ENCODE assay signal across 8 cellular contexts in genomic region chr2:241148239-241148638, GRCh38. TPM values are rescaled to one million over a fixed set of nuclear protein-coding genes. Genes with fewer than 3 reads are reported as not detected.
DNase-seq lines count a peak whose midpoint lies in the region; ATAC-seq and TF ChIP-seq lines count a peak whose summit lies in the region.

No MANE protein-coding gene starts in this region.

- H3K4me1 ChIP-seq in breast epithelium, result peaks cover 3 to 15% of the 10 kb centered on the region in 2 donors
- H3K4me1 ChIP-seq in RWPE2 (ENCODE audit: insufficient read depth, poor library complexity, severe bottlenecking), result peaks cover 6% of the 10 kb centered on the region
- peaks cover 32% of the 10 kb centered on the region for H3K4me1 ChIP-seq in suprapubic skin

- ATAC-seq in RWPE2 (ENCODE audit: low read depth) (no peak), HG03025 (IDR thresholded peaks at IDR 0.05; ENCODE audit: low FRiP score, unreplicated experiment) (no peak), GM19328 (IDR thresholded peaks at IDR 0.05; ENCODE audit: unreplicated experiment) (no peak)

- no peak overlapping the region for H3K27ac Mint-ChIP-seq in MCF 10A (ENCODE audit: low read depth, unreplicated experiment)

- TF ChIP-seq EP300 in suprapubic skin (IDR thresholded peaks at IDR 0.05), result no peak

- DNase-seq in MCF 10A (ENCODE audit: unreplicated experiment), result no peak
- no peak for DNase-seq in breast epithelium (ENCODE audit: low spot score in 2 of 2)
- no peak for DNase-seq in RWPE2 (ENCODE audit: low spot score)
- no peak for DNase-seq in fibroblast of villous mesenchyme (ENCODE audit: low read depth)
- no peak for DNase-seq in suprapubic skin (ENCODE audit: low spot score in 2 of 2)
- DNase-seq in NCI-H1694 treated with DMSO at 0.1 percent for 48 hours (lab: John Stamatoyannopoulos, UW), result no peak

- H3K9me3 ChIP-seq in breast epithelium, result no peaks in the 10 kb centered on the region
- no peaks in the 10 kb centered on the region for H3K9me3 ChIP-seq in RWPE2 (ENCODE audit: severe bottlenecking)
- H3K9me3 ChIP-seq in suprapubic skin, result no peaks in the 10 kb centered on the region

- intact Hi-C loops in MCF 10A (cut with micrococcal nuclease), result loop anchor here (2.0 to 5.0 kb wide), 2 partner anchors 45 to 296 kb away; partner anchors contain the start of gene MTERF4
- intact Hi-C loops in breast epithelium (cut with DNase I; ENCODE audit: low total_unique reads), result no loop called here

- H3K4me3 Mint-ChIP-seq in MCF 10A (ENCODE audit: unreplicated experiment), result peak overlapping the region; percentile 95

- H3K27ac ChIP-seq in breast epithelium (no peak overlapping the region), RWPE2 (ENCODE audit: poor library complexity, severe bottlenecking) (no peak overlapping the region), suprapubic skin (no peak overlapping the region)

- POLR2A ChIA-PET in MCF 10A (lab: Yijun Ruan, JAX), result interaction anchor here (1.4 to 3.0 kb wide), 2 partner anchors 47 to 488 kb away, joined by 4 to 38 read pairs; partner anchors contain the start of gene MTERF4

- H3K36me3 ChIP-seq in breast epithelium (no peaks in the 10 kb centered on the region), RWPE2 (ENCODE audit: low read depth) (no peaks in the 10 kb centered on the region), suprapubic skin (peaks cover 2% of the 10 kb centered on the region)

- WGBS in suprapubic skin, result 94% methylated on average over 4 of the region's 4 CpGs

- no peaks in the 10 kb centered on the region for H3K27me3 Mint-ChIP-seq in MCF 10A (ENCODE audit: insufficient read depth, unreplicated experiment)

- peaks cover 27% of the 10 kb centered on the region for H3K4me1 Mint-ChIP-seq in MCF 10A (ENCODE audit: insufficient read depth, unreplicated experiment)

- H3K36me3 Mint-ChIP-seq in MCF 10A (ENCODE audit: insufficient read depth, unreplicated experiment), result peaks cover 16% of the 10 kb centered on the region

- no TSS peak for BruUV-seq in MCF 10A (replicated peaks; lab: Mats Ljungman, UMichigan)

- H3K4me3 ChIP-seq in breast epithelium, result no peak overlapping the region
- peak overlapping the region; percentile 75 for H3K4me3 ChIP-seq in RWPE2 (ENCODE audit: severe bottlenecking)
- H3K4me3 ChIP-seq in fibroblast of villous mesenchyme (ENCODE audit: low read depth, low read length), result peak overlapping the region; percentile 81
- peak overlapping the region; percentile 88 for H3K4me3 ChIP-seq in suprapubic skin

- CTCF ChIA-PET in MCF 10A (lab: Yijun Ruan, JAX), result no interaction called here

- no peak for TF ChIP-seq CTCF in MCF 10A (IDR thresholded peaks at IDR 0.05; ENCODE audit: unreplicated experiment)
- TF ChIP-seq CTCF in breast epithelium (IDR thresholded peaks at IDR 0.05), result no peak
- TF ChIP-seq CTCF in RWPE2 (IDR thresholded peaks at IDR 0.05; ENCODE audit: poor library complexity, severe bottlenecking), result no peak
- TF ChIP-seq CTCF in fibroblast of villous mesenchyme (IDR thresholded peaks at IDR 0.05; ENCODE audit: insufficient read depth, low read depth, low read length), result no peak
- TF ChIP-seq CTCF in suprapubic skin (IDR thresholded peaks at IDR 0.05), result no peak

- no peak for TF ChIP-seq POLR2A in breast epithelium (IDR thresholded peaks at IDR 0.05)
- no peak for TF ChIP-seq POLR2A in suprapubic skin (IDR thresholded peaks at IDR 0.05)

- no peaks in the 10 kb centered on the region for H3K27me3 ChIP-seq in breast epithelium
- no peaks in the 10 kb centered on the region for H3K27me3 ChIP-seq in RWPE2 (ENCODE audit: insufficient read depth, poor library complexity, severe bottlenecking)
- no peaks in the 10 kb centered on the region for H3K27me3 ChIP-seq in suprapubic skin

- no peaks in the 10 kb centered on the region for H3K9me3 Mint-ChIP-seq in MCF 10A (ENCODE audit: unreplicated experiment)

RNA-seq across cellular contexts. Expression of gene PASK, which starts 1.0 kb away (rescaled TPM):
- total RNA-seq in MCF 10A (2022) (9.0 and 19.4 TPM in 2 replicates), breast epithelium (1 to 10 TPM; 4.3 to 7.3 (median 6.6) TPM), fibroblast of villous mesenchyme (2.6 and 5.5 TPM in 2 replicates), suprapubic skin (10 to 100 TPM in 3 of 4 donors, 1 to 10 TPM in 1; 9.8 to 19.7 (median 14.6) TPM)

RNA-seq across cellular contexts. Expression of gene PPP1R7, which starts 2.0 kb away (rescaled TPM):
- total RNA-seq in MCF 10A (2022) (38.9 and 43.9 TPM in 2 replicates), breast epithelium (10 to 100 TPM; 39.4 to 50.9 (median 43.6) TPM), fibroblast of villous mesenchyme (64.1 and 78.2 TPM in 2 replicates), suprapubic skin (100 to 1,000 TPM in 1 of 4 donors, 10 to 100 TPM in 3; 37.8 to 104 (median 44.4) TPM)

RNA-seq across cellular contexts. Expression of gene ANO7, which starts 40.2 kb away (rescaled TPM):
- 0.14 and 0.15 TPM in 2 replicates for total RNA-seq in MCF 10A (2022)
- total RNA-seq in breast epithelium, result 1 to 10 TPM in 1 of 3 donors, under 1 TPM in 1, not detected in 1; 0.98 to 1.6 TPM
- 0.43 and 0.64 TPM in 2 replicates for total RNA-seq in fibroblast of villous mesenchyme
- total RNA-seq in suprapubic skin, result 1 to 10 TPM; 1.1 to 1.4 (median 1.2) TPM

RNA-seq across cellular contexts. Expression of gene MTERF4, which starts 46.2 kb away (rescaled TPM):
- total RNA-seq in MCF 10A (2022) (29.9 and 34.3 TPM in 2 replicates), breast epithelium (10 to 100 TPM; 35.7 to 54.6 (median 50.2) TPM), fibroblast of villous mesenchyme (18.0 and 27.2 TPM in 2 replicates), suprapubic skin (10 to 100 TPM; 30.0 to 81.8 (median 52.4) TPM)

Comparison
In these comparisons a context has a peak if more than half of its experiments do, and no peak if none do; other contexts are left out.
1. H3K4me3 ChIP-seq: peak in RWPE2 (single experiment), fibroblast of villous mesenchyme (single experiment) and suprapubic skin (single experiment); none in breast epithelium (0 of 3).